ENCODE assay signal across 1 cellular context in genomic region chr1:41416552-41417334, GRCh38.
TF ChIP-seq lines count a peak whose summit lies in the region.

No MANE protein-coding gene starts in this region.

TF ChIP-seq in GM12878, 131 proteins besides CTCF, POLR2A, EP300 and RAD21 (continued from another document):
- TF ChIP-seq ZBTB4 (CRISPR knock-in tag; IDR thresholded peaks at IDR 0.05): no peak
- no peak for TF ChIP-seq ZNF592 (IDR thresholded peaks at IDR 0.05)
- TF ChIP-seq BHLHE40 (IDR thresholded peaks at IDR 0.05; ENCODE audit: borderline replicate concordance in 1 of 2, low read depth in 2 of 2, low read length in 1 of 2): 0 out of 4 replicates have a peak, but pooled peaks of 1 of the 2 experiments have one; percentile 12
- TF ChIP-seq YY1 (IDR thresholded peaks at IDR 0.05; ENCODE audit: low read depth, low read length): peak; percentile 68; the same call in 1 of the 2 replicates
- TF ChIP-seq NR2F1 (conservative IDR thresholded peaks at IDR 0.05): 0 out of 2 replicates have a peak, but pooled peaks have one; percentile 10
- no peak for TF ChIP-seq MAX (IDR thresholded peaks at IDR 0.05; ENCODE audit: low read depth, low read length)
- peak; percentile 99 for TF ChIP-seq SMC3 (IDR thresholded peaks at IDR 0.05; ENCODE audit: borderline replicate concordance, low read length)
- no peak for TF ChIP-seq ASH2L (IDR thresholded peaks at IDR 0.05; ENCODE audit: borderline replicate concordance, low read depth)
- TF ChIP-seq RB1 (IDR thresholded peaks at IDR 0.05; ENCODE audit: borderline replicate concordance): peak; percentile 77; the same call in 1 of the 2 replicates
